In the genomic region with DNA sequence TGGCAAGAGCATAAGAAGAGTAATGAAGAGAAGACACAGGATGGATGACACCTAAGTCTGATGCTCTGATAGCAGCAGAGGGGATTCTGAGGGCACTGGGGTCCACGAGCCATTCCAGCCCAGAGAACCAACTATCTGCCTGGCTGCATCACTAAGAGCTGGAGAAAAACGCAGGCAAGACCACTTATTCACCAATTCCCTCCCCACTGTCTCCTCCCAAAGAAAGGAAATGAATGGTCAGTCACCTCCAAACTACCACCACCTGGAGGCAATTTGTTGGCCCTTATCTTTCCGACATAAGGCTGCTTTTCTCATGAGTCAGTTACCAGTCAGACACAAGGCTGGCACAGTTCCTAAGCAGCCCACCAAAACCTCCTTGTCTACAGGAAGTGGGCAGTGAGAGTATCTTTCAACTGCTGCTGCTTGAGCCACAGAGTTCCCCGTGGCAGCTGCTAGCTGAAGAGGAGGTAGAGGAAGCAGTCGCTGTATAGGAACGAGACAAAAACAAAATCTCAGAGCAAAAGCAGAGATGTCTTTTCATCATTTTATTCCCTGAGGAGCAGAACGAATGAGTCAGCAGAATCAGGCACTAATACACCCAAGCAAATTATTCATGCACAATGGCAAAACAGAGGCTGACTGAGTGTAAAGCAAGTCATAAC, we compare ENCODE assay signal across 8 cellular contexts.
DNase-seq lines count a peak whose midpoint lies in the region; ATAC-seq lines count a peak whose summit lies in the region.

No MANE protein-coding gene starts in this region.

- DNase-seq in ELR (ENCODE audit: low read depth) (peak; percentile 99), M059J (ENCODE audit: low read depth) (peak; percentile 98), fibroblast of peridontal ligament (ENCODE audit: extremely low read depth) (peak; percentile 81), hippocampal formation (lab: John Stamatoyannopoulos, UW) (no peak), occipital lobe (lab: John Stamatoyannopoulos, UW) (no peak)
- peak; percentile 64 for DNase-seq in activated CD8-positive, alpha-beta memory T cell treated with anti-CD3 and anti-CD28 coated beads, Interleukin-2, amount 50 U/mL, for 24 hours (ENCODE audit: extremely low read depth)
- peak; percentile 58 to 61 for DNase-seq in stimulated activated CD4-positive, alpha-beta T cell treated with anti-CD3 and anti-CD28 coated beads, Interleukin-2, amount 100 ng/mL, for 24 hours

- no peak for ATAC-seq in HG02623 (IDR thresholded peaks at IDR 0.05; ENCODE audit: unreplicated experiment)

Comparison
In these comparisons a context has a peak if more than half of its experiments do, and no peak if none do; other contexts are left out.
1. DNase-seq: peak in ELR (single experiment), M059J (single experiment), activated CD8-positive, alpha-beta memory T cell treated with anti-CD3 and anti-CD28 coated beads, Interleukin-2, amount 50 U/mL, for 24 hours (single experiment), fibroblast of peridontal ligament (single experiment) and stimulated activated CD4-positive, alpha-beta T cell treated with anti-CD3 and anti-CD28 coated beads, Interleukin-2, amount 100 ng/mL, for 24 hours (2 of 2); none in hippocampal formation (0 of 2) and occipital lobe (single experiment).